ENCODE assay signal across 8 cellular contexts in genomic region chr15:81297147-81297572, GRCh38. TPM values are rescaled to one million over a fixed set of nuclear protein-coding genes. Genes with fewer than 3 reads are reported as not detected.
DNase-seq lines count a peak whose midpoint lies in the region; ATAC-seq and TF ChIP-seq lines count a peak whose summit lies in the region.

No MANE protein-coding gene starts in this region.

- DNase-seq in AG10803 (ENCODE audit: low read depth) (peak; percentile 71), HPDE6-E6E7 (ENCODE audit: extremely low spot score) (peak; percentile 82), ascending aorta (ENCODE audit: low spot score in 2 of 2) (peak in 1 of 2 donors; percentile 59), foreskin fibroblast (no peak)

- H3K36me3 ChIP-seq in ascending aorta (no peaks in the 10 kb centered on the region), mucosa of rectum (ENCODE audit: control insufficient read depth in 2 of 2, insufficient read depth in 2 of 2, low read length in 2 of 2) (peaks cover 0 to 6% of the 10 kb centered on the region in 2 donors)

- H3K27ac ChIP-seq in ascending aorta (peak overlapping the region; percentile 38 to 54), mucosa of rectum (ENCODE audit: low read depth in 2 of 2, low read length in 2 of 2) (peak overlapping the region; percentile 72 to 86)

- no peak for ATAC-seq in GM21576 (IDR thresholded peaks at IDR 0.05; ENCODE audit: unreplicated experiment)
- ATAC-seq in GM18519 (IDR thresholded peaks at IDR 0.05; ENCODE audit: low FRiP score, unreplicated experiment): no peak
- no peak for ATAC-seq in GM18498 (IDR thresholded peaks at IDR 0.05; ENCODE audit: unreplicated experiment)

- H3K27me3 ChIP-seq in ascending aorta (no peaks in the 10 kb centered on the region), mucosa of rectum (ENCODE audit: control insufficient read depth in 2 of 2, insufficient read depth in 2 of 2, low read length in 2 of 2) (no peaks in the 10 kb centered on the region)

- H3K4me3 ChIP-seq in AG10803 (ENCODE audit: low read length) (no peak overlapping the region), ascending aorta (peak overlapping the region in 1 of 2 donors; percentile 41), mucosa of rectum (ENCODE audit: low read length in 2 of 2) (peak overlapping the region; percentile 44 to 70), foreskin fibroblast (ENCODE audit: low read depth in 1 of 2, low read length in 2 of 2) (no peak overlapping the region)

- no peaks in the 10 kb centered on the region for H3K9me3 ChIP-seq in ascending aorta
- no peaks in the 10 kb centered on the region for H3K9me3 ChIP-seq in mucosa of rectum (ENCODE audit: control insufficient read depth in 2 of 2, low read length in 2 of 2)

- intact Hi-C loops in ascending aorta (cut with DNase I): no loop called here

- TF ChIP-seq CTCF in AG10803 (conservative IDR thresholded peaks at IDR 0.05; ENCODE audit: low read length): no peak
- TF ChIP-seq CTCF in ascending aorta (IDR thresholded peaks at IDR 0.05): no peak
- TF ChIP-seq CTCF in foreskin fibroblast (IDR thresholded peaks at IDR 0.05; ENCODE audit: low read depth, low read length): no peak

- peak overlapping the region; percentile 5 to 63 for H3K9ac ChIP-seq in mucosa of rectum (ENCODE audit: low read depth in 1 of 2, low read length in 2 of 2)

- H3K4me1 ChIP-seq in ascending aorta (peaks cover 0 to 4% of the 10 kb centered on the region in 2 donors), mucosa of rectum (ENCODE audit: control insufficient read depth in 2 of 2, insufficient read depth in 2 of 2, low read length in 2 of 2) (peaks cover 10 to 25% of the 10 kb centered on the region in 2 donors)

RNA-seq across cellular contexts. Expression of gene STARD5, which starts 26.8 kb away (rescaled TPM):
- total RNA-seq in ascending aorta: 4.8 TPM

Comparison
In these comparisons a context has a peak if more than half of its experiments do, and no peak if none do; other contexts are left out.
1. DNase-seq: peak in AG10803 (single experiment) and HPDE6-E6E7 (single experiment); none in foreskin fibroblast (0 of 2).
2. H3K4me3 ChIP-seq: peak in mucosa of rectum (2 of 2); none in AG10803 (single experiment) and foreskin fibroblast (0 of 2).